Comparison of ENCODE assay signal across 21 cellular contexts in genomic region chr20:7146552-7147219, GRCh38.
"Had no signal": no experiment of that assay in that cellular context is flagged by ENCODE, and none has a peak within 500 bp of the region (broad histone marks: within the 10 kb centered on the region; RNA-seq: fewer than 3 reads in every experiment).

No MANE protein-coding gene starts in this region.

- H3K27ac Mint-ChIP-seq: activated T-helper 17 cell treated with anti-CD3 and anti-CD28 coated beads, Interleukin-2, amount 50 U/mL, for 72 hours; naive B cell had no signal

- H3K4me1 Mint-ChIP-seq: activated T-helper 17 cell treated with anti-CD3 and anti-CD28 coated beads, Interleukin-2, amount 50 U/mL, for 72 hours; naive B cell had no signal

- H3K4me1 ChIP-seq: heart left ventricle, tibial artery, uterus had no signal

- H3K27me3 Mint-ChIP-seq: activated T-helper 17 cell treated with anti-CD3 and anti-CD28 coated beads, Interleukin-2, amount 50 U/mL, for 72 hours; naive B cell had no signal

- H3K4me3 ChIP-seq: heart left ventricle, skin epidermis, tibial artery, uterus had no signal

- H3K4me3 Mint-ChIP-seq: activated T-helper 17 cell treated with anti-CD3 and anti-CD28 coated beads, Interleukin-2, amount 50 U/mL, for 72 hours had no signal

- H3K36me3 Mint-ChIP-seq: naive B cell had no signal

- H3K27me3 ChIP-seq: brain microvascular endothelial cell, tibial artery, uterus had no signal

- DNase-seq: activated CD4-positive, alpha-beta T cell treated with anti-CD3 and anti-CD28 coated beads, Interleukin-2, amount 50 U/mL, for 4 hours; activated naive CD4-positive, alpha-beta T cell treated with Interleukin-2 at 50 U/mL for 16 hours; activated T-cell treated with anti-CD3 and anti-CD28 coated beads for 4 hours; anterior cingulate cortex; brain microvascular endothelial cell; effector memory CD4-positive, alpha-beta T cell; mammary epithelial cell; naive B cell; posterior cingulate gyrus; retina; stimulated activated CD4-positive, alpha-beta T cell treated with anti-CD3 and anti-CD28 coated beads, Interleukin-15, amount 100 ng/mL, for 24 hours; stimulated activated CD4-positive, alpha-beta T cell treated with anti-CD3 and anti-CD28 coated beads, Interleukin-4, amount 100 ng/mL, for 1 hour; stimulated activated naive CD4-positive, alpha-beta T cell; T-helper 9 cell; tibial artery; uterus had no signal

- H3K27ac ChIP-seq: brain microvascular endothelial cell, epithelial cell of prostate, heart left ventricle, skin epidermis, tibial artery, uterus had no signal

- H3K36me3 ChIP-seq: brain microvascular endothelial cell, heart left ventricle, tibial artery, uterus had no signal

- H3K9me3 ChIP-seq: heart left ventricle, tibial artery, uterus had no signal

- ATAC-seq: activated CD4-positive, CD25-positive, alpha-beta regulatory T cell treated with anti-CD3 and anti-CD28 coated beads, Interleukin-2, amount 50 U/mL, for 24 hours; activated T-helper 17 cell treated with anti-CD3 and anti-CD28 coated beads, Interleukin-2, amount 50 U/mL, for 72 hours had no signal
